Comparison of ENCODE assay signal across 8 cellular contexts in the genomic region with DNA sequence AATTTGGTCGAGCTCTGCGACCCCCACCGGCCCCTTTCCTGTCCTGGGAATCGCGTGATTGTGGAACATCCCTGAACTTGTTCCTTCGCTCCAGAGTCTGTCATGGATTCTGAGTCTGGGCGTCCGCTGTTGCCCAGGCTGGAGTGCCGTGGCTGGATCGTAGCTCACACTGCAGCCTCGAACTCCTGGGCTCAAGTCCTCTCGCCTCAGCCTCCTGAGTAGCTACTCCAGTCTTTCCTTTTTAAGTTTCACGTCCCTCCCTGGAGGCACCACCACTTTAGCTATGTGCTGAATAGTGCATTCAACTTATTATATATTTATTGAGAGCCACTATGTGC. TPM values are rescaled to one million over a fixed set of nuclear protein-coding genes. Genes with fewer than 3 reads are reported as not detected.
DNase-seq lines count a peak whose midpoint lies in the region; ATAC-seq and TF ChIP-seq lines count a peak whose summit lies in the region.

No MANE protein-coding gene starts in this region.

- H3K27ac ChIP-seq in right atrium auricular region (peak overlapping the region; percentile 80 to 83), skeletal muscle tissue (ENCODE audit: low read depth, low read length) (peak overlapping the region; percentile 45)

- no peaks in the 10 kb centered on the region for H3K36me3 Mint-ChIP-seq in activated CD8-positive, alpha-beta T cell treated with anti-CD3 and anti-CD28 coated beads, Interleukin-2, amount 10 ng/mL, durations not matched to agents 7 days and 5 days (ENCODE audit: low read depth)

- H3K9me3 ChIP-seq in right atrium auricular region, result no peaks in the 10 kb centered on the region
- peaks cover 0 to 2% (median 0%) of the 10 kb centered on the region in 3 donors for H3K9me3 ChIP-seq in skeletal muscle tissue (ENCODE audit: control insufficient read depth in 3 of 3, low read length in 3 of 3)

- no peaks in the 10 kb centered on the region for H3K27me3 Mint-ChIP-seq in activated CD8-positive, alpha-beta T cell treated with anti-CD3 and anti-CD28 coated beads, Interleukin-2, amount 10 ng/mL, durations not matched to agents 7 days and 5 days (ENCODE audit: low read depth)

- POLR2A ChIA-PET in activated CD8-positive, alpha-beta T cell treated with anti-CD3 and anti-CD28 coated beads, Interleukin-2, amount 10 ng/mL, durations not matched to agents 7 days and 5 days (lab: Charles Lee), result interaction anchor here (1.0 kb wide), 3 partner anchors 21 to 122 kb away, joined by 3 to 5 read pairs (median 4); a partner anchor contains a TSS

- peak; percentile 16 for ATAC-seq in HG02938 (IDR thresholded peaks at IDR 0.05; ENCODE audit: unreplicated experiment)
- peak; percentile 17 for ATAC-seq in activated CD8-positive, alpha-beta T cell treated with anti-CD3 and anti-CD28 coated beads, Interleukin-2, amount 10 ng/mL, durations not matched to agents 7 days and 5 days

- in situ Hi-C loops in KBM-7 (cut with MboI; ENCODE audit: low pct_unique_long_range_greater_than_20kb, low sequenced_read_pairs), result no loop called here

- H3K27me3 ChIP-seq in right atrium auricular region (no peaks in the 10 kb centered on the region), skeletal muscle tissue (ENCODE audit: control insufficient read depth in 3 of 3, insufficient read depth in 3 of 3, low read length in 3 of 3) (no peaks in the 10 kb centered on the region)

- H3K4me1 ChIP-seq in right atrium auricular region, result no peaks in the 10 kb centered on the region
- peaks cover 0 to 4% (median 0%) of the 10 kb centered on the region in 3 donors for H3K4me1 ChIP-seq in skeletal muscle tissue (ENCODE audit: control insufficient read depth in 3 of 3, insufficient read depth in 3 of 3, low read length in 3 of 3)

- H3K9ac ChIP-seq in skeletal muscle tissue (ENCODE audit: low read depth in 1 of 3, low read length in 3 of 3), result peak overlapping the region; percentile 61 to 87 (median 80)

- H3K27ac Mint-ChIP-seq in activated CD8-positive, alpha-beta T cell treated with anti-CD3 and anti-CD28 coated beads, Interleukin-2, amount 10 ng/mL, durations not matched to agents 7 days and 5 days, result peak overlapping the region; percentile 60

- DNase-seq in Ammon's horn (ENCODE audit: low spot score) (peak; percentile 30), right atrium auricular region (ENCODE audit: low spot score) (no peak), KBM-7 (no peak), putamen (ENCODE audit: low spot score) (no peak), SKM-1 treated with dmso at 0.1 percent for 144 hours (lab: John Stamatoyannopoulos, UW; ENCODE audit: unreplicated experiment) (no peak)
- no peak for DNase-seq in activated CD8-positive, alpha-beta T cell treated with anti-CD3 and anti-CD28 coated beads, Interleukin-2, amount 10 ng/mL, durations not matched to agents 7 days and 5 days

- H3K4me1 Mint-ChIP-seq in activated CD8-positive, alpha-beta T cell treated with anti-CD3 and anti-CD28 coated beads, Interleukin-2, amount 10 ng/mL, durations not matched to agents 7 days and 5 days (ENCODE audit: low read depth), result peaks cover 19% of the 10 kb centered on the region

- no peak for TF ChIP-seq CTCF in right atrium auricular region (IDR thresholded peaks at IDR 0.05)

- peak overlapping the region; percentile 80 for H3K4me3 Mint-ChIP-seq in activated CD8-positive, alpha-beta T cell treated with anti-CD3 and anti-CD28 coated beads, Interleukin-2, amount 10 ng/mL, durations not matched to agents 7 days and 5 days

- H3K36me3 ChIP-seq in right atrium auricular region, result no peaks in the 10 kb centered on the region
- H3K36me3 ChIP-seq in skeletal muscle tissue (ENCODE audit: control insufficient read depth in 3 of 3, insufficient read depth in 3 of 3, low read length in 3 of 3), result no peaks in the 10 kb centered on the region

- CTCF ChIA-PET in activated CD8-positive, alpha-beta T cell treated with anti-CD3 and anti-CD28 coated beads, Interleukin-2, amount 10 ng/mL, durations not matched to agents 7 days and 5 days (lab: Charles Lee), result interaction anchor here (0.8 to 2.5 kb wide), 10 partner anchors 9 to 141 kb away, joined by 3 to 7 read pairs (median 4); no protein-coding TSS in a partner anchor

- peak overlapping the region; percentile 56 to 68 for H3K4me3 ChIP-seq in right atrium auricular region
- peak overlapping the region; percentile 59 to 80 (median 79) for H3K4me3 ChIP-seq in skeletal muscle tissue (ENCODE audit: low read length in 3 of 3)

- H3K9me3 Mint-ChIP-seq in activated CD8-positive, alpha-beta T cell treated with anti-CD3 and anti-CD28 coated beads, Interleukin-2, amount 10 ng/mL, durations not matched to agents 7 days and 5 days (ENCODE audit: insufficient read depth), result no peaks in the 10 kb centered on the region

RNA-seq across cellular contexts. Expression of a gene that starts 0.7 kb away (rescaled TPM):
- total RNA-seq in activated CD8-positive, alpha-beta T cell treated with anti-CD3 and anti-CD28 coated beads, Interleukin-2, amount 10 ng/mL, durations not matched to agents 7 days and 5 days, result not detected
- total RNA-seq in right atrium auricular region, result not detected
- total RNA-seq in skeletal muscle tissue, result not detected

RNA-seq across cellular contexts. Expression of a gene that starts 21.3 kb away (rescaled TPM):
- 1 to 10 TPM; 1.2 to 1.3 TPM for total RNA-seq in activated CD8-positive, alpha-beta T cell treated with anti-CD3 and anti-CD28 coated beads, Interleukin-2, amount 10 ng/mL, durations not matched to agents 7 days and 5 days
- total RNA-seq in right atrium auricular region (under 1 TPM; 0.52 to 0.63 TPM), skeletal muscle tissue (0.52 TPM)

RNA-seq across cellular contexts. Expression of a gene that starts 31.8 kb away (rescaled TPM):
- 1 to 10 TPM; 5.7 to 6.3 TPM for total RNA-seq in activated CD8-positive, alpha-beta T cell treated with anti-CD3 and anti-CD28 coated beads, Interleukin-2, amount 10 ng/mL, durations not matched to agents 7 days and 5 days
- total RNA-seq in right atrium auricular region (1 to 10 TPM; 5.7 to 7.8 TPM), skeletal muscle tissue (5.2 TPM)

RNA-seq across cellular contexts. Expression of a gene that starts 44.0 kb away (rescaled TPM):
- total RNA-seq in activated CD8-positive, alpha-beta T cell treated with anti-CD3 and anti-CD28 coated beads, Interleukin-2, amount 10 ng/mL, durations not matched to agents 7 days and 5 days, result 10 to 100 TPM; 10.9 to 11.3 TPM
- total RNA-seq in right atrium auricular region, result 100 to 1,000 TPM; 119 to 154 TPM
- total RNA-seq in skeletal muscle tissue, result 38.6 TPM

RNA-seq across cellular contexts. Expression of a gene that starts 54.3 kb away (rescaled TPM):
- total RNA-seq in activated CD8-positive, alpha-beta T cell treated with anti-CD3 and anti-CD28 coated beads, Interleukin-2, amount 10 ng/mL, durations not matched to agents 7 days and 5 days, result not detected
- total RNA-seq in right atrium auricular region (under 1 TPM in 1 of 2 donors, not detected in 1; 0.24 TPM), skeletal muscle tissue (under 0.01 TPM)
